17 cellular contexts compared by ENCODE assay signal in genomic region chr14:61266436-61267220, GRCh38.
"Had no signal": no experiment of that assay in that cellular context is flagged by ENCODE, and none has a peak within 500 bp of the region (broad histone marks: within the 10 kb centered on the region; RNA-seq: fewer than 3 reads in every experiment).

No MANE protein-coding gene starts in this region.

- H3K4me1 ChIP-seq: body of pancreas, pancreas had no signal

- H3K27ac ChIP-seq: body of pancreas, gastroesophageal sphincter, heart left ventricle, pancreas, sigmoid colon, stomach, VCaP had no signal

- H3K4me3 ChIP-seq: body of pancreas, gastroesophageal sphincter, heart left ventricle, pancreas, sigmoid colon, stomach had no signal

- H3K9me3 ChIP-seq: body of pancreas, gastroesophageal sphincter, heart left ventricle, pancreas, sigmoid colon, stomach had no signal

- DNase-seq: activated CD4-positive, CD25-positive, alpha-beta regulatory T cell treated with anti-CD3 and anti-CD28 coated beads, Interleukin-2, amount 50 U/mL, for 72 hours; activated naive CD4-positive, alpha-beta T cell; activated naive CD8-positive, alpha-beta T cell treated with anti-CD3 and anti-CD28 coated beads for 36 hours; amygdala; body of pancreas; effector memory CD8-positive, alpha-beta T cell; heart left ventricle; naive thymus-derived CD4-positive, alpha-beta T cell; pancreas; sigmoid colon; stimulated activated CD4-positive, alpha-beta T cell treated with anti-CD3 and anti-CD28 coated beads, Interleukin-4, amount 100 ng/mL, for 24 hours; stomach; T-helper 17 cell; trophoblast cell had no signal

- ATAC-seq: body of pancreas; effector memory CD8-positive, alpha-beta T cell; gastroesophageal sphincter; naive thymus-derived CD4-positive, alpha-beta T cell; pancreas; stimulated activated effector memory CD8-positive, alpha-beta T cell treated with anti-CD3 and anti-CD28 coated beads, Interleukin-12 subunit alpha, Interleukin-12 subunit beta, amount 100 ng/mL, for 72 hours; T-helper 17 cell had no signal

- H3K27me3 ChIP-seq: body of pancreas, pancreas had no signal

- H3K36me3 ChIP-seq: gastroesophageal sphincter, heart left ventricle, pancreas, sigmoid colon, stomach had no signal
